ENCODE assay signal across 20 cellular contexts in genomic region chr1:37238376-37239224, GRCh38.
DNase-seq lines count a peak whose midpoint lies in the region; ATAC-seq and TF ChIP-seq lines count a peak whose summit lies in the region.
"Had no signal": no experiment of that assay in that cellular context is flagged by ENCODE, and none has a peak within 500 bp of the region (broad histone marks: within the 10 kb centered on the region; RNA-seq: fewer than 3 reads in every experiment).

No MANE protein-coding gene starts in this region.

- peaks cover 3% of the 10 kb centered on the region for H3K9me3 Mint-ChIP-seq in memory B cell
- H3K9me3 Mint-ChIP-seq: stimulated activated effector memory CD8-positive, alpha-beta T cell treated with anti-CD3 and anti-CD28 coated beads, Interleukin-12 subunit alpha, Interleukin-12 subunit beta, amount 100 ng/mL, for 72 hours had no signal

- peaks cover 31% of the 10 kb centered on the region for H3K4me1 Mint-ChIP-seq in memory B cell
- H3K4me1 Mint-ChIP-seq: stimulated activated effector memory CD8-positive, alpha-beta T cell treated with anti-CD3 and anti-CD28 coated beads, Interleukin-12 subunit alpha, Interleukin-12 subunit beta, amount 100 ng/mL, for 72 hours had no signal

- H3K27ac Mint-ChIP-seq in memory B cell, result peak overlapping the region; percentile 78
- H3K27ac Mint-ChIP-seq: stimulated activated effector memory CD8-positive, alpha-beta T cell treated with anti-CD3 and anti-CD28 coated beads, Interleukin-12 subunit alpha, Interleukin-12 subunit beta, amount 100 ng/mL, for 72 hours had no signal

- no peak for ATAC-seq in memory B cell (ENCODE audit: low read depth)
- ATAC-seq: activated CD4-positive, CD25-positive, alpha-beta regulatory T cell treated with anti-CD3 and anti-CD28 coated beads, Interleukin-2, amount 50 U/mL, for 24 hours; Right ventricle myocardium inferior; stimulated activated effector memory CD8-positive, alpha-beta T cell treated with anti-CD3 and anti-CD28 coated beads, Interleukin-12 subunit alpha, Interleukin-12 subunit beta, amount 100 ng/mL, for 72 hours had no signal

- peaks cover 6% of the 10 kb centered on the region for H3K36me3 Mint-ChIP-seq in memory B cell
- H3K36me3 Mint-ChIP-seq: stimulated activated effector memory CD8-positive, alpha-beta T cell treated with anti-CD3 and anti-CD28 coated beads, Interleukin-12 subunit alpha, Interleukin-12 subunit beta, amount 100 ng/mL, for 72 hours had no signal

- H3K4me3 Mint-ChIP-seq in memory B cell, result peak overlapping the region; percentile 69
- H3K4me3 Mint-ChIP-seq: stimulated activated effector memory CD8-positive, alpha-beta T cell treated with anti-CD3 and anti-CD28 coated beads, Interleukin-12 subunit alpha, Interleukin-12 subunit beta, amount 100 ng/mL, for 72 hours had no signal

- CTCF ChIA-PET in RWPE1 (lab: Yijun Ruan, JAX), result interaction anchor here (0.6 kb wide), 1 partner anchor 40 kb away, joined by 4 read pairs; no protein-coding TSS in a partner anchor

- no peaks in the 10 kb centered on the region for H3K27me3 Mint-ChIP-seq in memory B cell

- POLR2A ChIA-PET in RWPE1 (lab: Yijun Ruan, JAX; ENCODE audit: low non-redundant PET), result no interaction called here

- no peak for TF ChIP-seq CTCF in RWPE1 (conservative IDR thresholded peaks at IDR 0.05; ENCODE audit: low read depth)

- H3K27ac ChIP-seq in RWPE1, result no peak overlapping the region
- H3K27ac ChIP-seq: 22Rv1, brain microvascular endothelial cell, tibial nerve had no signal

- DNase-seq in DMS 273 (lab: John Stamatoyannopoulos, UW; ENCODE audit: unreplicated experiment) (peak; percentile 67), DMS 273 treated with DMSO at 0.1 percent for 48 hours (lab: John Stamatoyannopoulos, UW) (no peak), NCI-H1694 (lab: John Stamatoyannopoulos, UW) (peak; percentile 33), RWPE1 (ENCODE audit: low spot score) (peak; percentile 36), memory B cell (ENCODE audit: low spot score in 2 of 2) (no peak), NCI-H226 (no peak)
- DNase-seq in activated T-cell treated with anti-CD3 and anti-CD28 coated beads, Interleukin-2, amount 50 U/mL, for 1 hour, result no peak
- DNase-seq in stimulated activated CD4-positive, alpha-beta T cell treated with anti-CD3 and anti-CD28 coated beads, Interleukin-12 subunit alpha, Interleukin-12 subunit beta, amount 100 ng/mL, for 4 hours, result no peak
- DNase-seq: activated CD8-positive, alpha-beta memory T cell treated with anti-CD3 and anti-CD28 coated beads, Interleukin-2, amount 50 U/mL, for 48 hours; activated naive CD4-positive, alpha-beta T cell treated with anti-CD3 and anti-CD28 coated beads, Interleukin-2, amount 50 U/mL, for 16 hours; brain microvascular endothelial cell; C1 segment of cervical spinal cord; GOT3; NK-92 treated with Interleukin-12 subunit alpha and Interleukin-12 subunit beta, amount 100 ng/mL, for 24 hours; T-helper 2 cell had no signal

Comparison
In these comparisons a context has a peak if more than half of its experiments do, and no peak if none do; other contexts are left out.
1. DNase-seq: peak in DMS 273 (single experiment), NCI-H1694 (single experiment) and RWPE1 (single experiment); none in DMS 273 treated with DMSO at 0.1 percent for 48 hours (single experiment), memory B cell (0 of 2), NCI-H226 (single experiment), activated T-cell treated with anti-CD3 and anti-CD28 coated beads, Interleukin-2, amount 50 U/mL, for 1 hour (single experiment) and stimulated activated CD4-positive, alpha-beta T cell treated with anti-CD3 and anti-CD28 coated beads, Interleukin-12 subunit alpha, Interleukin-12 subunit beta, amount 100 ng/mL, for 4 hours (single experiment).